8 cellular contexts compared by ENCODE assay signal in genomic region chr15:39624806-39625205, GRCh38. TPM values are rescaled to one million over a fixed set of nuclear protein-coding genes. Genes with fewer than 3 reads are reported as not detected.
DNase-seq lines count a peak whose midpoint lies in the region; ATAC-seq, FAIRE-seq and TF ChIP-seq lines count a peak whose summit lies in the region.

No MANE protein-coding gene starts in this region.

- TF ChIP-seq CTCF in K562 (IDR thresholded peaks at IDR 0.05 in 2 of 3, conservative IDR thresholded peaks at IDR 0.05 in 1 of 3; ENCODE audit: insufficient read depth in 2 of 3, low read depth in 1 of 3, low read length in 3 of 3) (no peak), right lobe of liver (IDR thresholded peaks at IDR 0.05) (no peak)

- H3K79me2 ChIP-seq in K562 (ENCODE audit: control insufficient read depth, insufficient read depth, low read length), result no peaks in the 10 kb centered on the region

- TF ChIP-seq RAD21 in K562 (CRISPR knock-in tag; conservative IDR thresholded peaks at IDR 0.05 in 1 of 2, IDR thresholded peaks at IDR 0.05 in 1 of 2), result no peak

- TF ChIP-seq POLR2A in K562 (conservative IDR thresholded peaks at IDR 0.05) (no peak), right lobe of liver (IDR thresholded peaks at IDR 0.05) (no peak), erythroblast (IDR thresholded peaks at IDR 0.05; ENCODE audit: low read length) (no peak)

- H3K9me3 ChIP-seq in K562 (replicated peaks; ENCODE audit: control insufficient read depth, insufficient read depth, low read depth, low read length) (no peaks in the 10 kb centered on the region), right lobe of liver (no peaks in the 10 kb centered on the region)

- peak; percentile 71 for DNase-seq in activated naive CD4-positive, alpha-beta T cell treated with Interleukin-2 at 50 U/mL for 16 hours
- DNase-seq in activated naive CD4-positive, alpha-beta T cell treated with anti-CD3 and anti-CD28 coated beads, Interleukin-2, amount 50 U/mL, for 16 hours, result no peak
- DNase-seq in T-helper 2 cell (peak in 4 of 5 experiments; percentile 17 to 93 (median 62)), K562 (ENCODE audit: extremely low read depth in 1 of 4, low spot score in 3 of 4) (no peak), right lobe of liver (peak in 1 of 3 donors; percentile 49), erythroblast (lab: John Stamatoyannopoulos, UW) (no peak)
- peak; percentile 51 to 56 for DNase-seq in stimulated activated CD8-positive, alpha-beta memory T cell treated with anti-CD3 and anti-CD28 coated beads, Interleukin-7, amount 100 ng/mL, for 4 hours (ENCODE audit: low read depth in 2 of 2)

- 7% methylated on average over 6 of the region's 6 CpGs for WGBS in K562 (ENCODE audit: insufficient coverage, low coverage, missing lambda C conversion rate)
- WGBS in right lobe of liver (ENCODE audit: insufficient coverage, low coverage, low lambda C conversion rate, missing lambda C conversion rate), result 36% methylated on average over 3 of the region's 6 CpGs

- POLR2A ChIA-PET in K562 (lab: Yijun Ruan, JAX), result interaction anchor here (0.6 kb wide), 1 partner anchor 1005 kb away, joined by 3 read pairs; no protein-coding TSS in a partner anchor

- H3K4me1 ChIP-seq in K562 (replicated peaks in 1 of 2; ENCODE audit: control insufficient read depth in 2 of 2, insufficient read depth in 2 of 2, low read length in 2 of 2) (no peaks in the 10 kb centered on the region), right lobe of liver (no peaks in the 10 kb centered on the region)

- FAIRE-seq in K562 (lab: Jason Lieb, UNC), result no peak

- no peak overlapping the region for H3K9ac ChIP-seq in K562 (ENCODE audit: insufficient read depth in 1 of 2, low read depth in 2 of 2, low read length in 2 of 2)

- no peak overlapping the region for H3K27ac ChIP-seq in K562 (ENCODE audit: extremely low read depth, low read depth, low read length)
- peak overlapping the region; percentile 23 to 62 (median 53) for H3K27ac ChIP-seq in right lobe of liver

- H3K4me3 ChIP-seq in K562, result no peak overlapping the region
- no peak overlapping the region for H3K4me3 ChIP-seq in right lobe of liver

- H3K4me2 ChIP-seq in K562 (ENCODE audit: insufficient read depth, low read length), result no peak overlapping the region

- in situ Hi-C loops in K562 (cut with MboI), result no loop called here

- H3K9me1 ChIP-seq in K562 (ENCODE audit: control insufficient read depth, insufficient read depth, low read length), result no peaks in the 10 kb centered on the region

- no peak for TF ChIP-seq EP300 in K562 (IDR thresholded peaks at IDR 0.05; ENCODE audit: low read length)

- CTCF ChIA-PET in K562 (lab: Yijun Ruan, JAX; ENCODE audit: low intra/inter-chr PET ratio), result interaction anchor here (0.6 kb wide), 1 partner anchor 8 kb away, joined by 3 read pairs; no protein-coding TSS in a partner anchor

- H4K20me1 ChIP-seq in K562 (replicated peaks; ENCODE audit: control insufficient read depth, insufficient read depth, low read length), result no peaks in the 10 kb centered on the region

- no peaks in the 10 kb centered on the region for H3K36me3 ChIP-seq in K562 (ENCODE audit: control insufficient read depth, insufficient read depth, low read length)
- H3K36me3 ChIP-seq in right lobe of liver, result no peaks in the 10 kb centered on the region

- ATAC-seq in K562 (no peak), right lobe of liver (peak; percentile 77 to 87 (median 82)), GM18868 (IDR thresholded peaks at IDR 0.05; ENCODE audit: unreplicated experiment) (no peak)

- intact Hi-C loops in K562 (cut with micrococcal nuclease) (no loop called here), right lobe of liver (cut with DNase I) (no loop called here)

- H3K27me3 ChIP-seq in K562 (ENCODE audit: control insufficient read depth in 2 of 2, insufficient read depth in 2 of 2, low read length in 2 of 2), result peaks cover 0 to 8% of the 10 kb centered on the region in 2 experiments; a peak in 4 of 5 replicates
- no peaks in the 10 kb centered on the region for H3K27me3 ChIP-seq in right lobe of liver

- BruUV-seq in K562 (replicated peaks; lab: Mats Ljungman, UMichigan), result no TSS peak

- peak overlapping the region; percentile 22; the same call in 1 of the 2 replicates for H2AFZ ChIP-seq in K562 (ENCODE audit: low read depth, low read length)

TF ChIP-seq in K562, 482 proteins besides CTCF, POLR2A, EP300 and RAD21:
- TF ChIP-seq FOSL1 (tag; conservative IDR thresholded peaks at IDR 0.05) (peak; percentile 33; the same call in 1 of the 2 replicates), NR2C2 (CRISPR knock-in tag; IDR thresholded peaks at IDR 0.05) (no peak), NR2C2 (tag; IDR thresholded peaks at IDR 0.05) (peak; percentile 60; the same call in 1 of the 2 replicates), TCF3 (CRISPR knock-in tag; IDR thresholded peaks at IDR 0.05) (no peak), ZNF778 (CRISPR knock-in tag; IDR thresholded peaks at IDR 0.05) (no peak)

RNA-seq across cellular contexts. Expression of gene THBS1, which starts 43.9 kb away (rescaled TPM):
- 3.7 and 5.3 TPM in 2 replicates for total RNA-seq in K562 (2011; cell fraction: chromatin; rRNA removed; ENCODE audit: low replicate concordance)
- 2.2 and 3.2 TPM in 2 replicates for total RNA-seq in K562 (2011; cell fraction: nucleolus; rRNA removed)
- total RNA-seq in K562 (2011; cell fraction: nucleoplasm; rRNA removed), result 2.1 and 3.4 TPM in 2 replicates
- total RNA-seq in K562 (2014; rRNA removed) (0.23 and 0.29 TPM in 2 replicates), K562 (2014; rRNA removed; fragmentation: Illumina TruSeq; extraction: Trizol) (0.40 and 0.51 TPM in 2 replicates), K562 (2015; rRNA removed; fragmentation: Illumina TruSeq; extraction: Trizol) (0.53 and 0.65 TPM in 2 replicates), K562 (2021) (1.3 and 2.0 TPM in 2 replicates), right lobe of liver (100 to 1,000 TPM in 1 of 6 experiments, 10 to 100 TPM in 5; 10.7 to 253 (median 64.6) TPM)
- polyA plus RNA-seq in K562 (2011; rRNA removed) (0.16 and 0.64 TPM in 2 replicates), K562 (2014; fragmentation: Illumina TruSeq; extraction: Trizol) (0.12 and 0.40 TPM in 2 replicates), K562 (2014; fragmentation: Nextera tagmentation; extraction: Ambion mirVana) (under 1 TPM; 0.04 to 0.08 TPM), K562 (2014; rRNA removed) (0.07 and 1.0 TPM in 2 replicates)
- 0.44 and 1.9 TPM in 2 replicates for polyA plus RNA-seq in K562 (2011; cell fraction: cytosol; rRNA removed)
- polyA plus RNA-seq in K562 (2011; cell fraction: nucleus; rRNA removed), result 0.44 and 7.7 TPM in 2 replicates
- 0.31 and 0.84 TPM in 2 replicates for polyA plus RNA-seq in K562 (2012)
- polyA minus RNA-seq in K562 (2011; rRNA and poly(A)+ RNA removed), result 0.42 and 2.6 TPM in 2 replicates
- 2.8 and 4.3 TPM in 2 replicates for polyA minus RNA-seq in K562 (2011; cell fraction: cytosol; rRNA and poly(A)+ RNA removed)
- 1.1 and 7.7 TPM in 2 replicates for polyA minus RNA-seq in K562 (2011; cell fraction: nucleus; rRNA and poly(A)+ RNA removed)

Comparison
In these comparisons a context has a peak if more than half of its experiments do, and no peak if none do; other contexts are left out.
1. DNase-seq: peak in activated naive CD4-positive, alpha-beta T cell treated with Interleukin-2 at 50 U/mL for 16 hours (single experiment), T-helper 2 cell (4 of 5) and stimulated activated CD8-positive, alpha-beta memory T cell treated with anti-CD3 and anti-CD28 coated beads, Interleukin-7, amount 100 ng/mL, for 4 hours (2 of 2); none in activated naive CD4-positive, alpha-beta T cell treated with anti-CD3 and anti-CD28 coated beads, Interleukin-2, amount 50 U/mL, for 16 hours (single experiment), K562 (0 of 4) and erythroblast (0 of 2).
2. ATAC-seq: peak in right lobe of liver (4 of 4); none in K562 (single experiment) and GM18868 (single experiment).